Comparison of ENCODE assay signal across 1 cellular context in genomic region chr2:105376789-105377231, GRCh38.
TF ChIP-seq lines count a peak whose summit lies in the region.

No MANE protein-coding gene starts in this region.

TF ChIP-seq in endothelial cell of umbilical vein, 7 proteins besides CTCF, POLR2A, EP300 and RAD21:
- TF ChIP-seq JUN (IDR thresholded peaks at IDR 0.05; ENCODE audit: borderline replicate concordance, insufficient read depth, insufficient read length, low read depth) (peak; percentile 95), MYC (IDR thresholded peaks at IDR 0.05; ENCODE audit: low read depth, low read length) (no peak), POLR2AphosphoS5 (IDR thresholded peaks at IDR 0.05; ENCODE audit: insufficient read depth, low read depth, low read length) (peak; percentile 61), GATA2 (IDR thresholded peaks at IDR 0.05; ENCODE audit: insufficient read depth, insufficient read length, low read depth, low read length) (no peak), FOS (IDR thresholded peaks at IDR 0.05; ENCODE audit: borderline replicate concordance, insufficient read depth, low read length) (peak; percentile 73)
TF ChIP-seq in endothelial cell of umbilical vein: peak in this region for 3.
